Comparison of ENCODE assay signal across 1 cellular context in genomic region chr16:51389881-51390280, GRCh38.
TF ChIP-seq lines count a peak whose summit lies in the region.

No MANE protein-coding gene starts in this region.

TF ChIP-seq in GM23338, 12 proteins besides CTCF, POLR2A, EP300 and RAD21 (continued from another document):
- TF ChIP-seq ZNF462 (CRISPR knock-in tag; IDR thresholded peaks at IDR 0.05) = no peak
- no peak for TF ChIP-seq EZH2 (IDR thresholded peaks at IDR 0.05; ENCODE audit: low read depth, unreplicated experiment)
- no peak for TF ChIP-seq JUNB (IDR thresholded peaks at IDR 0.05; ENCODE audit: unreplicated experiment)
- no peak for TF ChIP-seq ETS1 (IDR thresholded peaks at IDR 0.05)
- TF ChIP-seq NANOG (IDR thresholded peaks at IDR 0.05; ENCODE audit: borderline replicate concordance) = no peak
- no peak for TF ChIP-seq ZNF114 (CRISPR knock-in tag; IDR thresholded peaks at IDR 0.05)
- no peak for TF ChIP-seq CREB1 (CRISPR knock-in tag; IDR thresholded peaks at IDR 0.05; ENCODE audit: low read depth)
- no peak for TF ChIP-seq POLR2AphosphoS5 (IDR thresholded peaks at IDR 0.05; ENCODE audit: low read depth)
- no peak for TF ChIP-seq STAT1 (IDR thresholded peaks at IDR 0.05; ENCODE audit: unreplicated experiment)
